Comparison of ENCODE assay signal across 2 cellular contexts in genomic region chr20:56805313-56805712, GRCh38.
TF ChIP-seq lines count a peak whose summit lies in the region.

No MANE protein-coding gene starts in this region.

TF ChIP-seq in IMR-90, 13 proteins besides CTCF, POLR2A, EP300 and RAD21:
- TF ChIP-seq RCOR1 (IDR thresholded peaks at IDR 0.05; ENCODE audit: insufficient replicate concordance, low read length) (no peak), MAZ (IDR thresholded peaks at IDR 0.05; ENCODE audit: borderline replicate concordance, low read depth, low read length) (no peak), FOS (IDR thresholded peaks at IDR 0.05; ENCODE audit: low read depth, low read length) (no peak), CHD1 (IDR thresholded peaks at IDR 0.05; ENCODE audit: low read depth, low read length) (no peak), ELK1 (IDR thresholded peaks at IDR 0.05; ENCODE audit: borderline replicate concordance, low read depth, low read length) (no peak), MXI1 (IDR thresholded peaks at IDR 0.05; ENCODE audit: borderline replicate concordance, low read depth, low read length) (no peak), MAFK (IDR thresholded peaks at IDR 0.05; ENCODE audit: low read depth, low read length) (no peak), RFX5 (IDR thresholded peaks at IDR 0.05; ENCODE audit: low read depth, low read length) (no peak), NFE2L2 (IDR thresholded peaks at IDR 0.05; ENCODE audit: low read depth, low read length) (no peak), BHLHE40 (IDR thresholded peaks at IDR 0.05; ENCODE audit: low read depth, low read length) (no peak), USF2 (IDR thresholded peaks at IDR 0.05; ENCODE audit: low read depth, low read length) (no peak), SMC3 (IDR thresholded peaks at IDR 0.05; ENCODE audit: low read depth, low read length) (no peak), CEBPB (IDR thresholded peaks at IDR 0.05; ENCODE audit: low read depth, low read length) (no peak)

TF ChIP-seq in GM12878, 131 proteins besides CTCF, POLR2A, EP300 and RAD21:
- TF ChIP-seq TARDBP (IDR thresholded peaks at IDR 0.05; ENCODE audit: borderline replicate concordance) (no peak), E4F1 (IDR thresholded peaks at IDR 0.05; ENCODE audit: borderline replicate concordance, partially characterized antibody) (peak; percentile 13)
TF ChIP-seq in GM12878: peak in this region for 1.
